24 cellular contexts compared by ENCODE assay signal in genomic region chr10:15843705-15844104, GRCh38.
"Had no signal": no experiment of that assay in that cellular context is flagged by ENCODE, and none has a peak within 500 bp of the region (broad histone marks: within the 10 kb centered on the region; RNA-seq: fewer than 3 reads in every experiment).

No MANE protein-coding gene starts in this region.

- DNase-seq: activated CD4-positive, alpha-beta T cell treated with anti-CD3 and anti-CD28 coated beads, Interleukin-2, amount 50 U/mL, for 4 hours; activated naive CD4-positive, alpha-beta T cell; activated naive CD8-positive, alpha-beta T cell treated with anti-CD3 and anti-CD28 coated beads for 36 hours; central memory CD4-positive, alpha-beta T cell; colonic mucosa; dorsolateral prefrontal cortex; effector memory CD8-positive, alpha-beta T cell; esophagus squamous epithelium; gastrocnemius medialis; hippocampal formation; kidney glomerular epithelial cell; left ventricle myocardium inferior; naive thymus-derived CD8-positive, alpha-beta T cell; pancreas; psoas muscle; stimulated activated CD4-positive, alpha-beta T cell treated with anti-CD3 and anti-CD28 coated beads, Interleukin-4, amount 100 ng/mL, for 24 hours; stimulated activated naive CD8-positive, alpha-beta T cell treated with anti-CD3 and anti-CD28 coated beads, Interleukin-15, Interleukin-2, amounts not matched to agents 100 U/mL and 50 U/mL, for 24 hours; thyroid gland; upper lobe of right lung had no signal

- ATAC-seq: effector memory CD8-positive, alpha-beta T cell; gastrocnemius medialis; naive thymus-derived CD8-positive, alpha-beta T cell; pancreas; psoas muscle; stimulated activated naive CD8-positive, alpha-beta T cell treated with anti-CD3 and anti-CD28 coated beads, Interleukin-15, Interleukin-2, amounts not matched to agents 100 U/mL and 50 U/mL, for 24 hours; upper lobe of right lung; WTC11 had no signal

- H3K4me3 Mint-ChIP-seq: activated naive CD8-positive, alpha-beta T cell treated with anti-CD3 and anti-CD28 coated beads for 36 hours; effector memory CD8-positive, alpha-beta T cell; mesothelial cell of epicardium; naive thymus-derived CD8-positive, alpha-beta T cell; T-helper 2 cell treated with Interferon-gamma antibody and Interleukin-4, amounts not matched to agents 5 μg/mL and 100 μg/mL, for 36 hours; WTC11 had no signal

- H3K27ac ChIP-seq: colonic mucosa, dorsolateral prefrontal cortex, esophagus squamous epithelium, gastrocnemius medialis, left ventricle myocardium inferior, pancreas, psoas muscle, right atrium auricular region, thyroid gland, upper lobe of right lung had no signal

- H3K27me3 Mint-ChIP-seq: activated naive CD8-positive, alpha-beta T cell treated with anti-CD3 and anti-CD28 coated beads for 36 hours; effector memory CD8-positive, alpha-beta T cell; naive thymus-derived CD8-positive, alpha-beta T cell had no signal

- H3K4me3 ChIP-seq: colonic mucosa, dorsolateral prefrontal cortex, esophagus squamous epithelium, gastrocnemius medialis, left ventricle myocardium inferior, pancreas, psoas muscle, right atrium auricular region, thyroid gland, upper lobe of right lung had no signal

- H3K9me3 ChIP-seq: colonic mucosa, esophagus squamous epithelium, gastrocnemius medialis, left ventricle myocardium inferior, pancreas, psoas muscle, right atrium auricular region, thyroid gland, upper lobe of right lung had no signal

- H3K4me1 ChIP-seq: colonic mucosa, esophagus squamous epithelium, pancreas, psoas muscle, thyroid gland, upper lobe of right lung had no signal

- H3K36me3 ChIP-seq: colonic mucosa, esophagus squamous epithelium, gastrocnemius medialis, right atrium auricular region, thyroid gland, upper lobe of right lung had no signal

- H3K27ac Mint-ChIP-seq: activated naive CD8-positive, alpha-beta T cell treated with anti-CD3 and anti-CD28 coated beads for 36 hours; activated T-helper 2 cell treated with anti-CD3 and anti-CD28 coated beads, Interferon-gamma antibody, Interleukin-2, Interleukin-4, amounts not matched to agents 10 μg/mL and 5 μg/mL and 100 μg/mL, durations not matched to agents 14 hours and 24 hours and 36 hours; mesothelial cell of epicardium; T-helper 2 cell treated with Interferon-gamma antibody and Interleukin-4, amounts not matched to agents 5 μg/mL and 100 μg/mL, for 36 hours; WTC11 had no signal

- H3K27me3 ChIP-seq: colonic mucosa, dorsolateral prefrontal cortex, esophagus squamous epithelium, gastrocnemius medialis, pancreas, right atrium auricular region, thyroid gland, upper lobe of right lung had no signal

- H3K9me3 Mint-ChIP-seq: activated naive CD8-positive, alpha-beta T cell treated with anti-CD3 and anti-CD28 coated beads for 36 hours; activated T-helper 2 cell treated with anti-CD3 and anti-CD28 coated beads, Interferon-gamma antibody, Interleukin-2, Interleukin-4, amounts not matched to agents 10 μg/mL and 5 μg/mL and 100 μg/mL, durations not matched to agents 14 hours and 24 hours and 36 hours; effector memory CD8-positive, alpha-beta T cell; naive thymus-derived CD8-positive, alpha-beta T cell; T-helper 2 cell treated with Interferon-gamma antibody and Interleukin-4, amounts not matched to agents 5 μg/mL and 100 μg/mL, for 36 hours had no signal

- H3K4me1 Mint-ChIP-seq: mesothelial cell of epicardium, WTC11 had no signal
